1 cellular context compared by ENCODE assay signal in genomic region chr21:29335720-29336119, GRCh38.
TF ChIP-seq lines count a peak whose summit lies in the region.

No MANE protein-coding gene starts in this region.

TF ChIP-seq in HepG2, 621 proteins besides CTCF, POLR2A, EP300 and RAD21:
- TF ChIP-seq SMYD3 (CRISPR knock-in tag; IDR thresholded peaks at IDR 0.05), result no peak
- TF ChIP-seq, protein P1, sequence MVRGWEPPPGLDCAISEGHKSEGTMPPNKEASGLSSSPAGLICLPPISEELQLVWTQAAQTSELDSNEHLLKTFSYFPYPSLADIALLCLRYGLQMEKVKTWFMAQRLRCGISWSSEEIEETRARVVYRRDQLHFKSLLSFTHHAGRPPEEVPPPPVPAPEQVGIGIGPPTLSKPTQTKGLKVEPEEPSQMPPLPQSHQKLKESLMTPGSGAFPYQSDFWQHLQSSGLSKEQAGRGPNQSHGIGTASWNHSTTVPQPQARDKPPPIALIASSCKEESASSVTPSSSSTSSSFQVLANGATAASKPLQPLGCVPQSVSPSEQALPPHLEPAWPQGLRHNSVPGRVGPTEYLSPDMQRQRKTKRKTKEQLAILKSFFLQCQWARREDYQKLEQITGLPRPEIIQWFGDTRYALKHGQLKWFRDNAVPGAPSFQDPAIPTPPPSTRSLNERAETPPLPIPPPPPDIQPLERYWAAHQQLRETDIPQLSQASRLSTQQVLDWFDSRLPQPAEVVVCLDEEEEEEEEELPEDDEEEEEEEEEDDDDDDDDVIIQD (CRISPR knock-in tag; IDR thresholded peaks at IDR 0.05; ENCODE audit: low read depth), result no peak
- TF ChIP-seq ZNF431 (CRISPR knock-in tag; IDR thresholded peaks at IDR 0.05; ENCODE audit: borderline replicate concordance, low read depth), result no peak
- TF ChIP-seq, protein P2, sequence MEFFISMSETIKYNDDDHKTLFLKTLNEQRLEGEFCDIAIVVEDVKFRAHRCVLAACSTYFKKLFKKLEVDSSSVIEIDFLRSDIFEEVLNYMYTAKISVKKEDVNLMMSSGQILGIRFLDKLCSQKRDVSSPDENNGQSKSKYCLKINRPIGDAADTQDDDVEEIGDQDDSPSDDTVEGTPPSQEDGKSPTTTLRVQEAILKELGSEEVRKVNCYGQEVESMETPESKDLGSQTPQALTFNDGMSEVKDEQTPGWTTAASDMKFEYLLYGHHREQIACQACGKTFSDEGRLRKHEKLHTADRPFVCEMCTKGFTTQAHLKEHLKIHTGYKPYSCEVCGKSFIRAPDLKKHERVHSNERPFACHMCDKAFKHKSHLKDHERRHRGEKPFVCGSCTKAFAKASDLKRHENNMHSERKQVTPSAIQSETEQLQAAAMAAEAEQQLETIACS (CRISPR knock-in tag; IDR thresholded peaks at IDR 0.05), result no peak
- TF ChIP-seq, protein P3, sequence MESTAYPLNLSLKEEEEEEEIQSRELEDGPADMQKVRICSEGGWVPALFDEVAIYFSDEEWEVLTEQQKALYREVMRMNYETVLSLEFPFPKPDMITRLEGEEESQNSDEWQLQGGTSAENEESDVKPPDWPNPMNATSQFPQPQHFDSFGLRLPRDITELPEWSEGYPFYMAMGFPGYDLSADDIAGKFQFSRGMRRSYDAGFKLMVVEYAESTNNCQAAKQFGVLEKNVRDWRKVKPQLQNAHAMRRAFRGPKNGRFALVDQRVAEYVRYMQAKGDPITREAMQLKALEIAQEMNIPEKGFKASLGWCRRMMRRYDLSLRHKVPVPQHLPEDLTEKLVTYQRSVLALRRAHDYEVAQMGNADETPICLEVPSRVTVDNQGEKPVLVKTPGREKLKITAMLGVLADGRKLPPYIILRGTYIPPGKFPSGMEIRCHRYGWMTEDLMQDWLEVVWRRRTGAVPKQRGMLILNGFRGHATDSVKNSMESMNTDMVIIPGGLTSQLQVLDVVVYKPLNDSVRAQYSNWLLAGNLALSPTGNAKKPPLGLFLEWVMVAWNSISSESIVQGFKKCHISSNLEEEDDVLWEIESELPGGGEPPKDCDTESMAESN (CRISPR knock-in tag; conservative IDR thresholded peaks at IDR 0.05), result no peak
- TF ChIP-seq KDM5B (CRISPR knock-in tag; IDR thresholded peaks at IDR 0.05; ENCODE audit: borderline replicate concordance), result no peak
- TF ChIP-seq, protein P4, sequence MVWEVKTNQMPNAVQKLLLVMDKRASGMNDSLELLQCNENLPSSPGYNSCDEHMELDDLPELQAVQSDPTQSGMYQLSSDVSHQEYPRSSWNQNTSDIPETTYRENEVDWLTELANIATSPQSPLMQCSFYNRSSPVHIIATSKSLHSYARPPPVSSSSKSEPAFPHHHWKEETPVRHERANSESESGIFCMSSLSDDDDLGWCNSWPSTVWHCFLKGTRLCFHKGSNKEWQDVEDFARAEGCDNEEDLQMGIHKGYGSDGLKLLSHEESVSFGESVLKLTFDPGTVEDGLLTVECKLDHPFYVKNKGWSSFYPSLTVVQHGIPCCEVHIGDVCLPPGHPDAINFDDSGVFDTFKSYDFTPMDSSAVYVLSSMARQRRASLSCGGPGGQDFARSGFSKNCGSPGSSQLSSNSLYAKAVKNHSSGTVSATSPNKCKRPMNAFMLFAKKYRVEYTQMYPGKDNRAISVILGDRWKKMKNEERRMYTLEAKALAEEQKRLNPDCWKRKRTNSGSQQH (CRISPR knock-in tag; IDR thresholded peaks at IDR 0.05; ENCODE audit: low read depth), result no peak
TF ChIP-seq in HepG2: peak in this region for 0.
